15 cellular contexts compared by ENCODE assay signal in the genomic region with DNA sequence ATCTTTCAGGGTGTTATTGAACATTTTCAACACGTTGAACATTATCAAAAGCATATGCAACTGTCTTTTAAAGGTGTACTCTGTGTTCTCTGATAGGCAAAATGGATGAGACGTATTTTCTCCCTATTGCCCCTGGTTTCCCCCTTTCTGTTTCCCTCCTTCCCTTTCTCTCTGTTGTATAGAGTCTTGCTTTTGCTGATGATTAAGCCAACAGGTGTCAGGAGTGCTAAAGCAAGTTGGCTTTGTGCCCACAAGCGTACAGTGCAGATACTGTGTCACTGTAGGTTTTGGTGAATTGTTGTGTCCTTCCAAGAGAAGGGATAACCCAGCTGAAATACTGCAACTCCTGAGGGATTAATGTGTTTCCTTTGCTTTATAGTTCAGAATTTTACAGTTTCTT.
A peak's percentile ranks its signal among the peaks of the same experiment; 100 is the strongest.
DNase-seq lines count a peak whose midpoint lies in the region; ATAC-seq and TF ChIP-seq lines count a peak whose summit lies in the region.
"Had no signal": no experiment of that assay in that cellular context is flagged by ENCODE, and none has a peak within 500 bp of the region (broad histone marks: within the 10 kb centered on the region; RNA-seq: fewer than 3 reads in every experiment).

No MANE protein-coding gene starts in this region.

- no peaks in the 10 kb centered on the region for H3K4me1 Mint-ChIP-seq in endothelial cell (ENCODE audit: unreplicated experiment)

- ATAC-seq in GM18520 (IDR thresholded peaks at IDR 0.05; ENCODE audit: unreplicated experiment): no peak

- DNase-seq in ACHN: peak; percentile 16
- DNase-seq in SHP77 treated with DMSO at 0.1 percent for 48 hours (lab: John Stamatoyannopoulos, UW): peak; percentile 58
- peak; percentile 21 for DNase-seq in iris pigment epithelial cell (ENCODE audit: low read depth)
- no peak for DNase-seq in activated T-cell treated with anti-CD3 and anti-CD28 coated beads, Interleukin-2, amount 50 U/mL, for 48 hours
- no peak for DNase-seq in LoVo (ENCODE audit: low spot score)
- DNase-seq in endothelial cell (ENCODE audit: low spot score): no peak
- DNase-seq: activated CD4-positive, alpha-beta T cell treated with anti-CD3 and anti-CD28 coated beads, Interleukin-2, amount 50 U/mL, for 48 hours; activated effector memory CD4-positive, alpha-beta T cell treated with Interleukin-2 at 50 U/mL for 16 hours; MV-4-11; stimulated activated CD8-positive, alpha-beta memory T cell treated with anti-CD3 and anti-CD28 coated beads, Interleukin-4, amount 100 ng/mL, for 48 hours; trophoblast cell had no signal

- no peaks in the 10 kb centered on the region for H3K36me3 Mint-ChIP-seq in endothelial cell (ENCODE audit: low read depth, unreplicated experiment)

- no peaks in the 10 kb centered on the region for H3K9me3 ChIP-seq in HUES48 (ENCODE audit: control insufficient read depth, insufficient read depth, low read length)
- H3K9me3 ChIP-seq: prostate gland, SJSA1 had no signal

- no peaks in the 10 kb centered on the region for H3K9me3 Mint-ChIP-seq in endothelial cell (ENCODE audit: unreplicated experiment)

- H3K9ac ChIP-seq in HUES48 (ENCODE audit: low read depth, low read length): no peak overlapping the region

- no peak overlapping the region for H3K4me3 ChIP-seq in HUES48 (ENCODE audit: low read depth, low read length)
- H3K4me3 ChIP-seq: prostate gland, SJSA1 had no signal

- peaks cover 62% of the 10 kb centered on the region for H3K4me1 ChIP-seq in HUES48 (ENCODE audit: control insufficient read depth, insufficient read depth, low read length)
- H3K4me1 ChIP-seq: prostate gland, SJSA1 had no signal

- H3K36me3 ChIP-seq in HUES48 (ENCODE audit: control insufficient read depth, insufficient read depth, low read length): no peaks in the 10 kb centered on the region
- H3K36me3 ChIP-seq: prostate gland, SJSA1 had no signal

- H3K27me3 Mint-ChIP-seq in endothelial cell (ENCODE audit: unreplicated experiment): no peaks in the 10 kb centered on the region

- H3K27ac Mint-ChIP-seq in endothelial cell (ENCODE audit: unreplicated experiment): no peak overlapping the region

- H3K27ac ChIP-seq in HUES48 (ENCODE audit: low read depth, low read length): peak overlapping the region; percentile 30
- H3K27ac ChIP-seq: prostate gland, SJSA1 had no signal

- H3K27me3 ChIP-seq in HUES48 (ENCODE audit: control insufficient read depth, insufficient read depth, low read length): no peaks in the 10 kb centered on the region
- H3K27me3 ChIP-seq: SJSA1 had no signal

- no peak for TF ChIP-seq CTCF in endothelial cell (IDR thresholded peaks at IDR 0.05; ENCODE audit: unreplicated experiment)

- no peak overlapping the region for H3K4me3 Mint-ChIP-seq in endothelial cell (ENCODE audit: unreplicated experiment)

- in situ Hi-C loops in ACHN (cut with HindIII; ENCODE audit: low pct_ligation_motif_present, low pct_unique_long_range_greater_than_20kb, low sequenced_read_pairs): no loop called here

Comparison
In these comparisons a context has a peak if more than half of its experiments do, and no peak if none do; other contexts are left out.
1. DNase-seq: peak in ACHN (single experiment), SHP77 treated with DMSO at 0.1 percent for 48 hours (single experiment) and iris pigment epithelial cell (single experiment); none in activated T-cell treated with anti-CD3 and anti-CD28 coated beads, Interleukin-2, amount 50 U/mL, for 48 hours (0 of 2), LoVo (single experiment) and endothelial cell (single experiment).